ENCODE assay signal across 9 cellular contexts in the genomic region with DNA sequence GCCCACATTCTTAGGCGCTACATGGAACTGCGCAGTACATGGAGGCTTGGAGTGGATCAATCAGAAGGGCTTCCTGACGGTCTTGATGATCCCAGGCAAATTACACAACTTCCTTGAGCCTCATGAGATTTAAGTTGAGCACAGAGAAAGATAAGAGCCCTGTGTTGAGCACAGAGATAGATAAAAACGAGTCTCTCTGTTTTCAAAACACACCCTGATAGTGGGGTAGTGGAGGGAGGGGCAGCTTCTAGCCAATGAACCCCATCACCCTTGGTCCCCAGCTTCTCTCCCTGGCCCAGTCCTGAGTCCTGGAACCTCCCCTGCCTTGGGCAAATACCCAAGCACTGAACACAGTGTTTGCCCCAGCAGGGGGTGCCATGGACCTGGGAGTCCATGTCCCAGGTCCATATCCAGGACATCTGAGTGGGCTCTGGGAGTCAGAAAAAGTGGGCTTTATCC.
DNase-seq lines count a peak whose midpoint lies in the region; ATAC-seq and TF ChIP-seq lines count a peak whose summit lies in the region.
"Had no signal": no experiment of that assay in that cellular context is flagged by ENCODE, and none has a peak within 500 bp of the region (broad histone marks: within the 10 kb centered on the region; RNA-seq: fewer than 3 reads in every experiment).

No MANE protein-coding gene starts in this region.

- no peaks in the 10 kb centered on the region for H3K36me3 ChIP-seq in OCI-LY1 (ENCODE audit: insufficient read depth, low read length)

- peaks cover 4% of the 10 kb centered on the region; the same call in 1 of the 2 replicates for H3K27me3 ChIP-seq in OCI-LY1 (ENCODE audit: insufficient read depth, low read length)

- no peak overlapping the region for H3K4me3 ChIP-seq in OCI-LY1 (ENCODE audit: low read depth, low read length, poor library complexity, severe bottlenecking)

- no peak overlapping the region for H3K9ac ChIP-seq in OCI-LY1 (ENCODE audit: low read length)

- peak; percentile 29 for DNase-seq in stimulated activated CD4-positive, alpha-beta T cell treated with anti-CD3 and anti-CD28 coated beads, Interleukin-15, amount 100 ng/mL, for 24 hours
- no peak for DNase-seq in stimulated activated CD4-positive, alpha-beta T cell treated with anti-CD3 and anti-CD28 coated beads, Interleukin-4, amount 100 ng/mL, for 24 hours
- DNase-seq in epidermal melanocyte (ENCODE audit: insufficient read length, low spot score) (peak; percentile 14), GOT3 (lab: John Stamatoyannopoulos, UW) (no peak)
- DNase-seq in stimulated activated naive CD4-positive, alpha-beta T cell treated with Interleukin-2 at 50 U/mL for 16 hours (lab: John Stamatoyannopoulos, UW) = no peak

- no peaks in the 10 kb centered on the region for H3K9me3 ChIP-seq in OCI-LY1 (ENCODE audit: low read length)

- no peaks in the 10 kb centered on the region for H3K79me2 ChIP-seq in OCI-LY1 (ENCODE audit: insufficient read depth, low read length)

- no peak overlapping the region for H3K27ac ChIP-seq in OCI-LY1 (ENCODE audit: low read depth, low read length, poor library complexity, severe bottlenecking)

- no peak overlapping the region for H3K4me2 ChIP-seq in OCI-LY1 (ENCODE audit: low read length)

- ATAC-seq in HG02678 (IDR thresholded peaks at IDR 0.05; ENCODE audit: unreplicated experiment) = no peak
- ATAC-seq in GM19324 (IDR thresholded peaks at IDR 0.05; ENCODE audit: low FRiP score, unreplicated experiment) = no peak
- ATAC-seq: Right ventricle myocardium inferior had no signal

- H4K20me1 ChIP-seq in OCI-LY1 (ENCODE audit: insufficient read depth, low read length) = no peaks in the 10 kb centered on the region

- peak; percentile 39 for TF ChIP-seq CTCF in OCI-LY1 (IDR thresholded peaks at IDR 0.05; ENCODE audit: low read length)

- no peaks in the 10 kb centered on the region for H3K4me1 ChIP-seq in OCI-LY1 (ENCODE audit: insufficient read depth, low read length, severe bottlenecking)

- no peaks in the 10 kb centered on the region for H3K9me2 ChIP-seq in OCI-LY1 (ENCODE audit: low read depth, low read length)

- H3F3A ChIP-seq in OCI-LY1 (ENCODE audit: insufficient read depth, low read length) = no peaks in the 10 kb centered on the region

- no peak overlapping the region for H2AFZ ChIP-seq in OCI-LY1 (ENCODE audit: low read length)

Comparison
In these comparisons a context has a peak if more than half of its experiments do, and no peak if none do; other contexts are left out.
1. DNase-seq: peak in stimulated activated CD4-positive, alpha-beta T cell treated with anti-CD3 and anti-CD28 coated beads, Interleukin-15, amount 100 ng/mL, for 24 hours (single experiment) and epidermal melanocyte (single experiment); none in stimulated activated CD4-positive, alpha-beta T cell treated with anti-CD3 and anti-CD28 coated beads, Interleukin-4, amount 100 ng/mL, for 24 hours (single experiment), GOT3 (single experiment) and stimulated activated naive CD4-positive, alpha-beta T cell treated with Interleukin-2 at 50 U/mL for 16 hours (single experiment).